ENCODE assay signal across 8 cellular contexts in genomic region chr2:54723300-54724149, GRCh38. TPM values are rescaled to one million over a fixed set of nuclear protein-coding genes. Genes with fewer than 3 reads are reported as not detected.
DNase-seq lines count a peak whose midpoint lies in the region; ATAC-seq and TF ChIP-seq lines count a peak whose summit lies in the region.

TSS of gene EML6 (plus strand) at chr2:54723662. CDS start at chr2:54725062, 1,400 bp downstream.

- intact Hi-C loops in heart right ventricle (cut with DNase I): loop anchor here in 6 of 10 donors (5.0 to 10.0 kb wide), 4 partner anchors 111 to 606 kb away; partner anchors contain the start of gene ACYP2 (in 1 of the 6)
- intact Hi-C loops in posterior cingulate gyrus (cut with DNase I): loop anchor here (1.0 to 10.0 kb wide), 2 partner anchors 115 to 389 kb away; a partner anchor contains a TSS
- intact Hi-C loops in upper lobe of right lung (cut with DNase I): no loop called here

- H3K4me3 ChIP-seq in heart right ventricle (peak within 1 kb of the TSS; percentile 65 to 93 (median 82)), upper lobe of right lung (peak within 1 kb of the TSS; percentile 84)

- H3K27ac ChIP-seq in heart right ventricle: peak within 1 kb of the TSS in 9 of 10 donors; percentile 65 to 81 (median 70)
- peak within 1 kb of the TSS; percentile 65 for H3K27ac ChIP-seq in upper lobe of right lung

- TF ChIP-seq CTCF in GM12874 (IDR thresholded peaks at IDR 0.05; ENCODE audit: insufficient read depth, low read depth, low read length) (peak; percentile 51), heart right ventricle (IDR thresholded peaks at IDR 0.05) (peak in 7 of 9 donors; percentile 16 to 47 (median 27)), upper lobe of right lung (IDR thresholded peaks at IDR 0.05) (peak; percentile 38)

- ATAC-seq in HG02840 (IDR thresholded peaks at IDR 0.05; ENCODE audit: low FRiP score, unreplicated experiment) (peak; percentile 99), heart right ventricle (peak; percentile 99 to 100 (median 100)), upper lobe of right lung (peak; percentile 99)

- no peaks in the 10 kb centered on the region for H3K9me3 ChIP-seq in heart right ventricle
- no peaks in the 10 kb centered on the region for H3K9me3 ChIP-seq in upper lobe of right lung

- H3K4me1 ChIP-seq in heart right ventricle: peaks cover 0 to 17% (median 9%) of the 10 kb centered on the region in 9 donors
- peaks cover 14% of the 10 kb centered on the region for H3K4me1 ChIP-seq in upper lobe of right lung

- DNase-seq in NCI-H1436 (lab: John Stamatoyannopoulos, UW) (peak; percentile 97), T follicular helper cell (ENCODE audit: low read depth) (peak; percentile 98), amniotic epithelial cell (ENCODE audit: low read depth) (peak; percentile 98), heart right ventricle (peak; percentile 97 to 98), posterior cingulate gyrus (peak; percentile 95 to 100 (median 98)), upper lobe of right lung (peak; percentile 99)

- WGBS in heart right ventricle, 2 donors: 0 to 1% methylated on average over 91 of the region's 91 CpGs

- H3K27me3 ChIP-seq in heart right ventricle: peaks cover 0 to 48% (median 0%) of the 10 kb centered on the region in 7 donors
- H3K27me3 ChIP-seq in upper lobe of right lung: peaks cover 20% of the 10 kb centered on the region

- H3K36me3 ChIP-seq in heart right ventricle (no peaks in the 10 kb centered on the region), upper lobe of right lung (no peaks in the 10 kb centered on the region)

RNA-seq across cellular contexts. Expression of gene EML6, which starts in this region (rescaled TPM):
- total RNA-seq in heart right ventricle (1 to 10 TPM in 2 of 10 donors, under 1 TPM in 8; 0.12 to 1.5 (median 0.32) TPM), upper lobe of right lung (1.4 TPM)
- under 1 TPM; 0.07 to 0.22 TPM for polyA plus RNA-seq in heart right ventricle

Comparison
In these comparisons a context has a peak if more than half of its experiments do, and no peak if none do; other contexts are left out.
1. Peak in every context shown above with its lines: DNase-seq, ATAC-seq, H3K4me3 ChIP-seq and H3K27ac ChIP-seq.